8 cellular contexts compared by ENCODE assay signal in genomic region chr16:21505751-21506520, GRCh38.
DNase-seq lines count a peak whose midpoint lies in the region; ATAC-seq, FAIRE-seq and TF ChIP-seq lines count a peak whose summit lies in the region.
"Not testable (repeated sequence)": the region's sequence is repeated elsewhere in the genome, so short reads cannot be mapped to it uniquely, and the experiment has no call there.

No MANE protein-coding gene starts in this region.

- H3K9me3 ChIP-seq in GM12878 (replicated peaks; ENCODE audit: control insufficient read depth, insufficient read depth, low read length); small intestine (ENCODE audit: control insufficient read depth, low read depth); uterus: not testable (repeated sequence)

- CTCF ChIA-PET in activated B cell treated with CpG ODN at 0.5 μM for 24 hours (lab: Charles Lee), result not testable (repeated sequence)
- CTCF ChIA-PET in GM12878 (lab: Yijun Ruan, JAX), result interaction anchor here (0.6 to 0.7 kb wide), 2 partner anchors 184 to 349 kb away, joined by 3 to 4 read pairs; no protein-coding TSS in a partner anchor

- H3K27ac ChIP-seq in GM12878 (ENCODE audit: control insufficient read depth, insufficient read depth); small intestine (ENCODE audit: low read depth in 1 of 2, low read length in 1 of 2); uterus: not testable (repeated sequence)

- H3K4me1 Mint-ChIP-seq in IgD-negative memory B cell (peaks cover 35 to 44% (median 42%) of the 10 kb centered on the region in 3 donors), activated B cell treated with CpG ODN at 0.5 μM for 24 hours (peaks cover 72% of the 10 kb centered on the region), immature natural killer cell (peaks cover 36 to 44% of the 10 kb centered on the region in 2 donors), naive B cell (peaks cover 34 to 65% (median 64%) of the 10 kb centered on the region in 3 donors)

- peak overlapping the region; percentile 42; the same call in 1 of the 2 replicates for H3K4me2 ChIP-seq in GM12878 (ENCODE audit: control insufficient read depth, insufficient read depth)

- not testable (repeated sequence) for H3K9me3 Mint-ChIP-seq in IgD-negative memory B cell, activated B cell treated with CpG ODN at 0.5 μM for 24 hours, immature natural killer cell, naive B cell

- in situ Hi-C loops in GM12878 (cut with MboI), result not testable (repeated sequence)

- not testable (repeated sequence) for H3K9ac ChIP-seq in GM12878 (ENCODE audit: control insufficient read depth, insufficient read depth, low read length)

- not testable (repeated sequence) for H3K36me3 Mint-ChIP-seq in IgD-negative memory B cell, immature natural killer cell, naive B cell
- peaks cover 42% of the 10 kb centered on the region for H3K36me3 Mint-ChIP-seq in activated B cell treated with CpG ODN at 0.5 μM for 24 hours (ENCODE audit: low read depth)

- H3K4me3 Mint-ChIP-seq in IgD-negative memory B cell (peak overlapping the region; percentile 83 to 92 (median 92)), activated B cell treated with CpG ODN at 0.5 μM for 24 hours (peak overlapping the region; percentile 81), immature natural killer cell (peak overlapping the region in 4 of 5 donors; percentile 21 to 91 (median 77)), naive B cell (peak overlapping the region in 7 of 8 donors; percentile 82 to 94 (median 89))

- not testable (repeated sequence) for H2AFZ ChIP-seq in GM12878 (ENCODE audit: control insufficient read depth, low read depth, low read length)

- not testable (repeated sequence) for TF ChIP-seq POLR2A in GM12878 (IDR thresholded peaks at IDR 0.05; ENCODE audit: low read depth, low read length); uterus (IDR thresholded peaks at IDR 0.05)

- not testable (repeated sequence) for BruUV-seq in GM12878 (replicated peaks; lab: Mats Ljungman, UMichigan)

- not testable (repeated sequence) for H3K27me3 Mint-ChIP-seq in IgD-negative memory B cell, activated B cell treated with CpG ODN at 0.5 μM for 24 hours, naive B cell
- H3K27me3 Mint-ChIP-seq in immature natural killer cell (ENCODE audit: low read depth in 3 of 3), result peaks cover 23 to 49% (median 26%) of the 10 kb centered on the region in 3 donors

- WGBS in GM12878 (ENCODE audit: insufficient coverage, insufficient replicate concordance, low lambda C conversion rate, missing lambda C conversion rate), result 77% methylated on average over 6 of the region's 6 CpGs
- 72 to 81% (median 74%) methylated on average over 6 of the region's 6 CpGs for WGBS in small intestine, 3 donors

- RAD21 ChIA-PET in GM12878 (lab: Charles Lee; ENCODE audit: unreplicated experiment), result not testable (repeated sequence)

- TF ChIP-seq EP300 in GM12878 (IDR thresholded peaks at IDR 0.05; ENCODE audit: borderline replicate concordance in 1 of 2, control insufficient read depth in 1 of 2, low read depth in 2 of 2, low read length in 2 of 2), result not testable (repeated sequence)

- H3K4me3 ChIP-seq in GM12878; small intestine (ENCODE audit: low read depth in 1 of 2, low read length in 2 of 2); uterus: not testable (repeated sequence)

- ATAC-seq in activated B cell treated with CpG ODN at 0.5 μM for 24 hours (ENCODE audit: low read depth); GM12878; naive B cell (ENCODE audit: low read depth in 2 of 2): not testable (repeated sequence)

- H3K36me3 ChIP-seq in GM12878 (ENCODE audit: control insufficient read depth in 2 of 2, insufficient read depth in 2 of 2, low read length in 1 of 2), result peaks cover 6 to 10% of the 10 kb centered on the region in 2 experiments; a peak in 3 of 4 replicates
- not testable (repeated sequence) for H3K36me3 ChIP-seq in small intestine (ENCODE audit: control insufficient read depth in 2 of 2, insufficient read depth in 2 of 2, low read length in 2 of 2); uterus

- H4K20me1 ChIP-seq in GM12878 (ENCODE audit: control insufficient read depth, insufficient read depth), result not testable (repeated sequence)

- peaks cover 78% of the 10 kb centered on the region for H3K79me2 ChIP-seq in GM12878 (ENCODE audit: control insufficient read depth, insufficient read depth, low read length)

- TF ChIP-seq RAD21 in GM12878 (IDR thresholded peaks at IDR 0.05; ENCODE audit: insufficient read depth, low read depth, low read length), result not testable (repeated sequence)

- not testable (repeated sequence) for DNase-seq in activated B cell treated with CpG ODN at 0.5 μM for 24 hours; GM12878 (ENCODE audit: low read depth, low spot score); immature natural killer cell; naive B cell
- DNase-seq in activated T-cell treated with anti-CD3 and anti-CD28 coated beads, Interleukin-2, amount 50 U/mL, for 48 hours, result peak; percentile 18 to 19
- DNase-seq in small intestine (peak; percentile 34), uterus (peak; percentile 2 to 6)

- FAIRE-seq in GM12878 (lab: Jason Lieb, UNC); small intestine (lab: Jason Lieb, UNC): not testable (repeated sequence)

- not testable (repeated sequence) for H3K27me3 ChIP-seq in GM12878 (replicated peaks in 1 of 2; ENCODE audit: control insufficient read depth in 2 of 2, insufficient read depth in 2 of 2, low read length in 1 of 2); small intestine (ENCODE audit: control insufficient read depth in 2 of 2, insufficient read depth in 2 of 2, low read length in 2 of 2); uterus

- POLR2A ChIA-PET in activated B cell treated with CpG ODN at 0.5 μM for 24 hours (lab: Charles Lee), result interaction anchor here (0.7 to 2.1 kb wide), 3 partner anchors 13 to 502 kb away, joined by 4 to 28 read pairs (median 5); no protein-coding TSS in a partner anchor
- POLR2A ChIA-PET in GM12878 (lab: Charles Lee), result not testable (repeated sequence)

- intact Hi-C loops in activated B cell treated with CpG ODN at 0.5 μM for 24 hours (cut with micrococcal nuclease), result loop anchor here (1.0 kb wide), 1 partner anchor 13 kb away; no protein-coding TSS in a partner anchor
- intact Hi-C loops in GM12878 (cut with micrococcal nuclease; ENCODE audit: unreplicated experiment); uterus (cut with DNase I; ENCODE audit: low total_unique reads): not testable (repeated sequence)

- peak overlapping the region; percentile 84 to 96 (median 96) for H3K27ac Mint-ChIP-seq in IgD-negative memory B cell
- H3K27ac Mint-ChIP-seq in activated B cell treated with CpG ODN at 0.5 μM for 24 hours, result peak overlapping the region; percentile 95
- peak overlapping the region; percentile 89 to 94 (median 92) for H3K27ac Mint-ChIP-seq in immature natural killer cell
- peak overlapping the region in 4 of 6 donors; percentile 92 to 97 (median 95) for H3K27ac Mint-ChIP-seq in naive B cell

- SMC1A ChIA-PET in GM12878 (lab: Charles Lee; ENCODE audit: uncharacterized antibody, unreplicated experiment), result interaction anchor here (1.2 kb wide), 1 partner anchor 318 kb away, joined by 3 read pairs; no protein-coding TSS in a partner anchor

- peaks cover 31% of the 10 kb centered on the region for H3K4me1 ChIP-seq in GM12878 (ENCODE audit: control insufficient read depth, insufficient read depth, low read length)
- not testable (repeated sequence) for H3K4me1 ChIP-seq in small intestine (ENCODE audit: control insufficient read depth in 2 of 2, insufficient read depth in 1 of 2, low read depth in 1 of 2, low read length in 1 of 2); uterus

- TF ChIP-seq CTCF in activated B cell treated with CpG ODN at 0.5 μM for 24 hours (IDR thresholded peaks at IDR 0.05); GM12878 (IDR thresholded peaks at IDR 0.05 in 2 of 3, conservative IDR thresholded peaks at IDR 0.05 in 1 of 3; ENCODE audit: control insufficient read depth in 2 of 3, extremely low read depth in 1 of 3, insufficient read depth in 1 of 3, low read depth in 3 of 3, low read length in 3 of 3); uterus (IDR thresholded peaks at IDR 0.05): not testable (repeated sequence)
